1 cellular context compared by ENCODE assay signal in the genomic region with DNA sequence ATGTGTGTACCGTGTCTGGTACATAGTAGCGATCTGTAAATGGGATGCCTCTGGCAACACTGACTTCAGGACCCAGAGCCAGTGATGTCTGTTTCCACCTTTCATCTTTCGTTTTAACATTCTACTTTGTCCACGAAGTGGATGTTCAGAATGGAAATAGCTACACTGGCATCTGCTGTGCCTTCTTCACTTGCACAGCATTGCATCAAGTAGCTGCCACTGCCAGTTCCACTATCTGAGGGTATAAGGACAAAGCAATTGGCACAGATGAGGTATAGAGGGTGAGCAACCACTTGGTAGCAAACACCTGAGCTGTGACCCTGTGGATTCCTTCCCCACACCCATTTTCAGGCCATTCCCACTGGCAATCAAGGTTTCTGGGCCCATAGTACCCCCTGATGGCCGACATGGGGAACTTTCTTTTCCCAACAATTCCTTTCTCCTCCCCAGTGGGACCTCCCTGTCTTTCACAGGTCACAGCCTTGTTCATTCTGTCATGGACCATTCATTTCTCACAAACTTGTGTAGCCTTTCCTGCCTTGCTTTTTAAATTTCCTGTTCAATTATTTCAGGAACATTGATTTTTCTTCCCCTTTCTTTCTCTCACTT.
TF ChIP-seq lines count a peak whose summit lies in the region.

No MANE protein-coding gene starts in this region.

TF ChIP-seq in IMR-90, 13 proteins besides CTCF, POLR2A, EP300 and RAD21:
- TF ChIP-seq RCOR1 (IDR thresholded peaks at IDR 0.05; ENCODE audit: insufficient replicate concordance, low read length) = no peak
- TF ChIP-seq SMC3 (IDR thresholded peaks at IDR 0.05; ENCODE audit: low read depth, low read length) = peak; percentile 57
- TF ChIP-seq MAFK (IDR thresholded peaks at IDR 0.05; ENCODE audit: low read depth, low read length) = no peak
